8 cellular contexts compared by ENCODE assay signal in genomic region chr5:124806026-124806856, GRCh38. TPM values are rescaled to one million over a fixed set of nuclear protein-coding genes. Genes with fewer than 3 reads are reported as not detected.
DNase-seq lines count a peak whose midpoint lies in the region; ATAC-seq and TF ChIP-seq lines count a peak whose summit lies in the region.

No MANE protein-coding gene starts in this region.

- H3K56ac ChIP-seq in H9 (ENCODE audit: insufficient read length, low read depth, low read length) (no peak overlapping the region), mesendoderm (ENCODE audit: low read length) (peak overlapping the region; percentile 54)

- H3K27ac ChIP-seq in H9 (ENCODE audit: insufficient read length, low read depth, low read length) (no peak overlapping the region), epithelial cell of prostate (peak overlapping the region; percentile 13), mesendoderm (ENCODE audit: low read depth, low read length) (peak overlapping the region; percentile 8)

- DNase-seq in H9 (peak; percentile 51), NCI-H748 treated with DMSO at 0.1 percent for 48 hours (lab: John Stamatoyannopoulos, UW) (peak; percentile 97), epithelial cell of prostate (ENCODE audit: low read depth, low spot score) (peak; percentile 59), mesendoderm (peak; percentile 63)

- no peak for ATAC-seq in HG03095 (IDR thresholded peaks at IDR 0.05; ENCODE audit: unreplicated experiment)
- ATAC-seq in HG03139 (IDR thresholded peaks at IDR 0.05; ENCODE audit: unreplicated experiment), result no peak
- no peak for ATAC-seq in HG02763 (IDR thresholded peaks at IDR 0.05; ENCODE audit: unreplicated experiment)
- ATAC-seq in GM18870 (IDR thresholded peaks at IDR 0.05; ENCODE audit: unreplicated experiment), result no peak

- no peak overlapping the region for H4K91ac ChIP-seq in H9 (ENCODE audit: insufficient read length, low read depth, low read length)

- H3T11ph ChIP-seq in H9 (ENCODE audit: low read length), result no peak overlapping the region

- H3K79me2 ChIP-seq in H9 (ENCODE audit: insufficient read depth, low read length), result no peaks in the 10 kb centered on the region
- H3K79me2 ChIP-seq in mesendoderm (ENCODE audit: control insufficient read depth, insufficient read depth, low read length), result no peaks in the 10 kb centered on the region

- H3K4me1 ChIP-seq in H9 (ENCODE audit: insufficient read depth, low read length) (0 out of 2 replicates have a peak, but pooled peaks cover 3% of the 10 kb centered on the region), mesendoderm (ENCODE audit: control insufficient read depth, low read depth, low read length) (peaks cover 3% of the 10 kb centered on the region)

- H3K4me2 ChIP-seq in H9 (ENCODE audit: insufficient read depth, insufficient read length, low read length) (no peak overlapping the region), mesendoderm (ENCODE audit: low read length) (no peak overlapping the region)

- H3K4me1 Mint-ChIP-seq in H9, result peaks cover 17 to 20% of the 10 kb centered on the region in 2 experiments

- H3K27ac Mint-ChIP-seq in H9, result no peak overlapping the region

- no peak overlapping the region for H3K14ac ChIP-seq in H9 (ENCODE audit: insufficient read depth, low read length)

- no peaks in the 10 kb centered on the region for H3K9me3 Mint-ChIP-seq in H9

- no peak overlapping the region for H4K5ac ChIP-seq in H9 (ENCODE audit: insufficient read length, low read depth, low read length)
- no peak overlapping the region for H4K5ac ChIP-seq in mesendoderm (ENCODE audit: low read length)

- H3K36me3 ChIP-seq in mesendoderm (ENCODE audit: control insufficient read depth, insufficient read depth, low read length), result no peaks in the 10 kb centered on the region

- H2AK5ac ChIP-seq in H9 (ENCODE audit: insufficient read length, low read length) (no peak overlapping the region), mesendoderm (ENCODE audit: low read length) (no peak overlapping the region)

- no peak overlapping the region for H2BK12ac ChIP-seq in H9 (ENCODE audit: insufficient read length, low read depth, low read length)

- H3K23ac ChIP-seq in H9 (ENCODE audit: insufficient read length, low read depth, low read length), result no peak overlapping the region
- H3K23ac ChIP-seq in mesendoderm (ENCODE audit: low read length), result no peak overlapping the region

- no peak overlapping the region for H3K9ac ChIP-seq in H9 (ENCODE audit: extremely low read depth, insufficient read length, low read length)
- H3K9ac ChIP-seq in mesendoderm (ENCODE audit: low read length), result no peak overlapping the region

- H3K18ac ChIP-seq in H9 (ENCODE audit: insufficient read length, low read depth, low read length), result no peak overlapping the region
- H3K18ac ChIP-seq in mesendoderm (ENCODE audit: low read length), result peak overlapping the region; percentile 3

- no peaks in the 10 kb centered on the region for H3K23me2 ChIP-seq in H9 (ENCODE audit: insufficient read length, low read depth, low read length, poor library complexity, severe bottlenecking)

- H4K8ac ChIP-seq in H9 (replicated peaks; ENCODE audit: insufficient read length, low read depth, low read length) (no peak overlapping the region), mesendoderm (ENCODE audit: low read depth, low read length) (no peak overlapping the region)

- no peak overlapping the region for H2BK120ac ChIP-seq in H9 (ENCODE audit: low read depth, low read length, poor library complexity, severe bottlenecking)
- H2BK120ac ChIP-seq in mesendoderm (ENCODE audit: low read depth, low read length), result no peak overlapping the region

- H4K20me1 ChIP-seq in H9 (ENCODE audit: control insufficient read depth, insufficient read depth, insufficient read length), result no peaks in the 10 kb centered on the region

- H3K79me1 ChIP-seq in H9 (ENCODE audit: insufficient read depth, low read depth, low read length, poor library complexity, severe bottlenecking) (no peaks in the 10 kb centered on the region), mesendoderm (ENCODE audit: low read length) (no peaks in the 10 kb centered on the region)

- no peak overlapping the region for H3K4me3 Mint-ChIP-seq in H9

- H3K27me3 Mint-ChIP-seq in H9 (ENCODE audit: low read depth), result no peaks in the 10 kb centered on the region

- H3K36me3 Mint-ChIP-seq in H9 (ENCODE audit: insufficient read depth in 1 of 3, low read depth in 3 of 3), result no peaks in the 10 kb centered on the region

- no peak for TF ChIP-seq CTCF in H9 (conservative IDR thresholded peaks at IDR 0.05)

- no peak overlapping the region for H2BK15ac ChIP-seq in H9 (ENCODE audit: low read depth, low read length)
- H2BK15ac ChIP-seq in mesendoderm (replicated peaks; ENCODE audit: low read depth), result no peak overlapping the region

- H3K9me3 ChIP-seq in H9 (ENCODE audit: control insufficient read depth, low read depth, low read length), result no peaks in the 10 kb centered on the region

- no peak overlapping the region for H2AFZ ChIP-seq in H9 (ENCODE audit: low read length)

- H3K27me3 ChIP-seq in H9 (ENCODE audit: insufficient read depth, low read length) (no peaks in the 10 kb centered on the region), mesendoderm (ENCODE audit: insufficient read depth, low read length, poor library complexity) (no peaks in the 10 kb centered on the region)

- no peak overlapping the region for H3K4me3 ChIP-seq in mesendoderm (ENCODE audit: low read length)

- no CpG with 5 or more reads among the region's 11 CpGs for WGBS in H9 (ENCODE audit: extremely low coverage, insufficient read length, low lambda C conversion rate)
- no CpG with 5 or more reads among the region's 11 CpGs for WGBS in mesendoderm (ENCODE audit: extremely low coverage, insufficient coverage, low lambda C conversion rate)

- no peak overlapping the region for H2BK20ac ChIP-seq in H9 (ENCODE audit: low read depth, low read length, poor library complexity, severe bottlenecking)

- H2BK5ac ChIP-seq in H9 (ENCODE audit: insufficient read length, low read length) (no peak overlapping the region), mesendoderm (ENCODE audit: low read length) (no peak overlapping the region)

- H3K4ac ChIP-seq in H9 (ENCODE audit: low read depth, low read length), result no peak overlapping the region
- H3K4ac ChIP-seq in mesendoderm (ENCODE audit: low read depth, low read length), result no peak overlapping the region

RNA-seq across cellular contexts. Expression of gene ZNF608, which starts 59.8 kb away (rescaled TPM):
- total RNA-seq in H9 (2021), result 63.7 and 67.0 TPM in 2 replicates
- 45.0 TPM for polyA plus RNA-seq in mesendoderm (2013, experiment 1 of 2)
- polyA plus RNA-seq in mesendoderm (2013, experiment 2 of 2), result 42.8 TPM
